In the genomic region with DNA sequence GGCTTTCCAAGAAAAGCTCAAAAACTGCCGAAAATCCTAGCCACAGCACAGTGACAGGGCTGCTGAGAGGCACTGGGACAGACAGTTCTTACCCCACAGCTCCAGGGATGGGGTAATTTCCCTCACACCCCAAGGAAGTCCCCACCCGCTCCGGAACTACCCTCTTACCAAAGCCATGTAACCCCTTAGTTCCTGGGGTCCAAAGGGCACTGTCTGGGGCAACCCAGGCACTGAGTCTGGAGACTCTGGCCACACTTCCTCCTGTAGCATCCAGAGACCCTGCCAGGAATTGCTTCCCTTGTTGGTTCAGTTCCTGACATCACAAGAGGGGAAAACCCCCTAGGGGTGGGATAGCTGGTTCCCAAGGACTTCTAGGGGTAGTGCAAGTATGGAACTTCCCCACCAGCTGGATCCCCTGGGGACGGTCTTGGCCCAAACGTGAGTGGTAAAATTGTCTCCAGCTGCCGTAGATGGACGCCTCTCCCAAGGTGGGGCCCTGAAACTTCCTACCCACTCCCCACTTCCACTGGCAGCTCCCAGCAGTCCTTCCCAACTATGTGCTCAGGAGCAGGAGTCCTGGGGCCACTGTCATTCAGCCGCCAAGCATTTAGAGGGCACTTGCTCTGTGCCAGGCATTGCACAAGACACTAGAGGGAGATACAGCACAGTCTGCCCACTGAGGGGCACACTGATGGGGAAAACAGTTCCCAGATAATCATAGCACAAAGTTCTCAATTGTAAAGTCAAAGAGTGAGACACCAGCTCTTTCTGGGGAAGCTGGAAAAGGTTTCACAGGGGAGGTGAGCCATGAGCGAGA, we compare ENCODE assay signal across 1 cellular context.
TF ChIP-seq lines count a peak whose summit lies in the region.

No MANE protein-coding gene starts in this region.

TF ChIP-seq in HEK293, 187 proteins besides CTCF, POLR2A, EP300 and RAD21 (continued from another document):
- TF ChIP-seq BCL11B (tag by site-specific recombination; IDR thresholded peaks at IDR 0.05; ENCODE audit: low read depth), result no peak
- TF ChIP-seq, protein P1, sequence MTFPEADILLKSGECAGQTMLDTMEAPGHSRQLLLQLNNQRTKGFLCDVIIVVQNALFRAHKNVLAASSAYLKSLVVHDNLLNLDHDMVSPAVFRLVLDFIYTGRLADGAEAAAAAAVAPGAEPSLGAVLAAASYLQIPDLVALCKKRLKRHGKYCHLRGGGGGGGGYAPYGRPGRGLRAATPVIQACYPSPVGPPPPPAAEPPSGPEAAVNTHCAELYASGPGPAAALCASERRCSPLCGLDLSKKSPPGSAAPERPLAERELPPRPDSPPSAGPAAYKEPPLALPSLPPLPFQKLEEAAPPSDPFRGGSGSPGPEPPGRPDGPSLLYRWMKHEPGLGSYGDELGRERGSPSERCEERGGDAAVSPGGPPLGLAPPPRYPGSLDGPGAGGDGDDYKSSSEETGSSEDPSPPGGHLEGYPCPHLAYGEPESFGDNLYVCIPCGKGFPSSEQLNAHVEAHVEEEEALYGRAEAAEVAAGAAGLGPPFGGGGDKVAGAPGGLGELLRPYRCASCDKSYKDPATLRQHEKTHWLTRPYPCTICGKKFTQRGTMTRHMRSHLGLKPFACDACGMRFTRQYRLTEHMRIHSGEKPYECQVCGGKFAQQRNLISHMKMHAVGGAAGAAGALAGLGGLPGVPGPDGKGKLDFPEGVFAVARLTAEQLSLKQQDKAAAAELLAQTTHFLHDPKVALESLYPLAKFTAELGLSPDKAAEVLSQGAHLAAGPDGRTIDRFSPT (tag by site-specific recombination; IDR thresholded peaks at IDR 0.05), result no peak
- TF ChIP-seq GLIS2 (tag by site-specific recombination; IDR thresholded peaks at IDR 0.05), result no peak
- no peak for TF ChIP-seq ZNF785 (tag by site-specific recombination; IDR thresholded peaks at IDR 0.05)
- TF ChIP-seq ZNF555 (tag by site-specific recombination; conservative IDR thresholded peaks at IDR 0.05), result no peak
- TF ChIP-seq, protein P2, sequence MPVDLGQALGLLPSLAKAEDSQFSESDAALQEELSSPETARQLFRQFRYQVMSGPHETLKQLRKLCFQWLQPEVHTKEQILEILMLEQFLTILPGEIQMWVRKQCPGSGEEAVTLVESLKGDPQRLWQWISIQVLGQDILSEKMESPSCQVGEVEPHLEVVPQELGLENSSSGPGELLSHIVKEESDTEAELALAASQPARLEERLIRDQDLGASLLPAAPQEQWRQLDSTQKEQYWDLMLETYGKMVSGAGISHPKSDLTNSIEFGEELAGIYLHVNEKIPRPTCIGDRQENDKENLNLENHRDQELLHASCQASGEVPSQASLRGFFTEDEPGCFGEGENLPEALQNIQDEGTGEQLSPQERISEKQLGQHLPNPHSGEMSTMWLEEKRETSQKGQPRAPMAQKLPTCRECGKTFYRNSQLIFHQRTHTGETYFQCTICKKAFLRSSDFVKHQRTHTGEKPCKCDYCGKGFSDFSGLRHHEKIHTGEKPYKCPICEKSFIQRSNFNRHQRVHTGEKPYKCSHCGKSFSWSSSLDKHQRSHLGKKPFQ (tag by site-specific recombination; IDR thresholded peaks at IDR 0.05), result no peak
